ENCODE assay signal across 20 cellular contexts in the genomic region with DNA sequence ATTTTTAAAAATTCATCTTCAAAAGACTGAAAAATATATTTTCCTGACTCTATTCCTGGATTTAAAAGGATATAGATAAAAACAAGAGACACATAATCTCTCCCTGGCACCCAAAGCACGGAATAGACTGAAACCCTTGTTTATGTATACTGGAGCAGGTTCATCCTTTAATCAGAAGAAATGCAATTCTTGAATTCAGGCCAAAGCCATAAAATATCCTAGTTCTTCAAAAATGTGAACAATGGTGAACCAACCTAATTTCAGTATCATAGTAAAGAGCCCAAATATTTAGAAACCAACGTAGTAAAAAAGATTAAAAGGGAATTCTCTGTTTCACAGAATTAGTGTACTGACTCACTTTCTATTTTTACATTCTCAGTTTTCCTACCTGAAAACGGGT.
"Had no signal": no experiment of that assay in that cellular context is flagged by ENCODE, and none has a peak within 500 bp of the region (broad histone marks: within the 10 kb centered on the region; RNA-seq: fewer than 3 reads in every experiment).

No MANE protein-coding gene starts in this region.

- H3K36me3 ChIP-seq: pancreas had no signal

- H3K27ac Mint-ChIP-seq: activated naive CD4-positive, alpha-beta T cell treated with anti-CD3 and anti-CD28 coated beads, Interleukin-2, amount 50 U/mL, for 72 hours; naive thymus-derived CD8-positive, alpha-beta T cell; T-cell had no signal

- H3K9me3 Mint-ChIP-seq: activated CD4-positive, alpha-beta T cell treated with anti-CD3 and anti-CD28 coated beads, Interleukin-2, amount 10 ng/mL, durations not matched to agents 7 days and 5 days; activated naive CD4-positive, alpha-beta T cell treated with anti-CD3 and anti-CD28 coated beads, Interleukin-2, amount 50 U/mL, for 72 hours; brain; naive thymus-derived CD8-positive, alpha-beta T cell; T-cell had no signal

- H3K9me3 ChIP-seq: heart right ventricle, pancreas, right lobe of liver, stomach, vagina had no signal

- DNase-seq: activated CD4-positive, alpha-beta T cell treated with anti-CD3 and anti-CD28 coated beads, Interleukin-2, amount 10 ng/mL, durations not matched to agents 7 days and 5 days; activated CD8-positive, alpha-beta memory T cell treated with anti-CD3 and anti-CD28 coated beads, Interleukin-2, amount 50 U/mL, for 48 hours; activated gamma-delta T cell treated with Interleukin-2 at 50 U/mL for 16 hours; amniotic stem cell; caudate nucleus; erythroblast; heart right ventricle; left cardiac atrium; mesendoderm; naive thymus-derived CD8-positive, alpha-beta T cell; pancreas; right lobe of liver; stimulated activated CD4-positive, alpha-beta T cell treated with anti-CD3 and anti-CD28 coated beads, Interleukin-4, amount 100 ng/mL, for 1 hour; stomach; T-cell; trophoblast cell had no signal

- ATAC-seq: activated naive CD4-positive, alpha-beta T cell treated with anti-CD3 and anti-CD28 coated beads, Interleukin-2, amount 50 U/mL, for 72 hours; heart right ventricle; left cardiac atrium; naive thymus-derived CD8-positive, alpha-beta T cell; pancreas; right lobe of liver; T-cell had no signal

- H3K27me3 ChIP-seq: heart right ventricle, pancreas, right lobe of liver, stomach, vagina had no signal

- H3K4me3 Mint-ChIP-seq: activated CD4-positive, alpha-beta T cell treated with anti-CD3 and anti-CD28 coated beads, Interleukin-2, amount 10 ng/mL, durations not matched to agents 7 days and 5 days; brain; naive thymus-derived CD8-positive, alpha-beta T cell; T-cell had no signal

- H3K4me3 ChIP-seq: heart right ventricle, pancreas, right lobe of liver, smooth muscle cell, stomach, vagina had no signal

- H3K4me1 ChIP-seq: heart right ventricle, pancreas, right lobe of liver, stomach, vagina had no signal

- H3K4me1 Mint-ChIP-seq: activated CD4-positive, alpha-beta T cell treated with anti-CD3 and anti-CD28 coated beads, Interleukin-2, amount 10 ng/mL, durations not matched to agents 7 days and 5 days; brain; naive thymus-derived CD8-positive, alpha-beta T cell; T-cell had no signal

- H3K27me3 Mint-ChIP-seq: activated CD4-positive, alpha-beta T cell treated with anti-CD3 and anti-CD28 coated beads, Interleukin-2, amount 10 ng/mL, durations not matched to agents 7 days and 5 days; brain; naive thymus-derived CD8-positive, alpha-beta T cell; T-cell had no signal
